24 cellular contexts compared by ENCODE assay signal in genomic region chr2:137977790-137978189, GRCh38.
"Had no signal": no experiment of that assay in that cellular context is flagged by ENCODE, and none has a peak within 500 bp of the region (broad histone marks: within the 10 kb centered on the region; RNA-seq: fewer than 3 reads in every experiment).

No MANE protein-coding gene starts in this region.

- FAIRE-seq: keratinocyte had no signal

- H3K27me3 ChIP-seq: left lung, pancreas, stomach, tibial nerve, uterus had no signal

- H3K36me3 ChIP-seq: thoracic aorta, tibial nerve, uterus had no signal

- H3K27ac ChIP-seq: left lung, lower lobe of right lung, psoas muscle, skin epidermis, thoracic aorta, tibial nerve, uterus had no signal

- DNase-seq: hippocampal formation; kidney glomerular epithelial cell; left colon; lower lobe of right lung; mammary epithelial cell; mesenchymal stem cell; naive thymus-derived CD8-positive, alpha-beta T cell; nucleus accumbens; pancreas; psoas muscle; stimulated activated CD4-positive, alpha-beta T cell treated with anti-CD3 and anti-CD28 coated beads, Interleukin-12 subunit alpha, Interleukin-12 subunit beta, amount 100 ng/mL, for 4 hours; stimulated activated CD4-positive, alpha-beta T cell treated with anti-CD3 and anti-CD28 coated beads, Interleukin-15, amount 100 ng/mL, for 24 hours; stimulated activated CD4-positive, alpha-beta T cell treated with anti-CD3 and anti-CD28 coated beads, Interleukin-2, amount 100 ng/mL, for 24 hours; stimulated activated CD4-positive, alpha-beta T cell treated with anti-CD3 and anti-CD28 coated beads, Interleukin-4, amount 100 ng/mL, for 1 hour; stimulated activated naive B cell treated with anti-CD40 and anti-IgM and Interleukin-4, amounts not matched to agents 10 μg/mL and 1 μg/mL and 100 μg/mL, for 72 hours; stimulated activated naive CD8-positive, alpha-beta T cell treated with anti-CD3 and anti-CD28 coated beads, Interleukin-15, Interleukin-2, amounts not matched to agents 100 U/mL and 50 U/mL, for 24 hours; stomach; uterus had no signal

- H3K9me3 ChIP-seq: left lung, lower lobe of right lung, pancreas, psoas muscle, stomach, thoracic aorta, tibial nerve, uterus had no signal

- H3K4me3 ChIP-seq: left lung, lower lobe of right lung, pancreas, psoas muscle, skin epidermis, stomach, thoracic aorta, tibial nerve, uterus had no signal

- H3K4me1 ChIP-seq: psoas muscle, tibial nerve, uterus had no signal

- ATAC-seq: left colon; left lung; lower lobe of right lung; naive thymus-derived CD8-positive, alpha-beta T cell; pancreas; psoas muscle; sciatic nerve; stimulated activated naive B cell treated with anti-CD40 and anti-IgM and Interleukin-4, amounts not matched to agents 10 μg/mL and 1 μg/mL and 100 μg/mL, for 72 hours; stimulated activated naive CD8-positive, alpha-beta T cell treated with anti-CD3 and anti-CD28 coated beads, Interleukin-15, Interleukin-2, amounts not matched to agents 100 U/mL and 50 U/mL, for 24 hours had no signal
